Comparison of ENCODE assay signal across 10 cellular contexts in the genomic region with DNA sequence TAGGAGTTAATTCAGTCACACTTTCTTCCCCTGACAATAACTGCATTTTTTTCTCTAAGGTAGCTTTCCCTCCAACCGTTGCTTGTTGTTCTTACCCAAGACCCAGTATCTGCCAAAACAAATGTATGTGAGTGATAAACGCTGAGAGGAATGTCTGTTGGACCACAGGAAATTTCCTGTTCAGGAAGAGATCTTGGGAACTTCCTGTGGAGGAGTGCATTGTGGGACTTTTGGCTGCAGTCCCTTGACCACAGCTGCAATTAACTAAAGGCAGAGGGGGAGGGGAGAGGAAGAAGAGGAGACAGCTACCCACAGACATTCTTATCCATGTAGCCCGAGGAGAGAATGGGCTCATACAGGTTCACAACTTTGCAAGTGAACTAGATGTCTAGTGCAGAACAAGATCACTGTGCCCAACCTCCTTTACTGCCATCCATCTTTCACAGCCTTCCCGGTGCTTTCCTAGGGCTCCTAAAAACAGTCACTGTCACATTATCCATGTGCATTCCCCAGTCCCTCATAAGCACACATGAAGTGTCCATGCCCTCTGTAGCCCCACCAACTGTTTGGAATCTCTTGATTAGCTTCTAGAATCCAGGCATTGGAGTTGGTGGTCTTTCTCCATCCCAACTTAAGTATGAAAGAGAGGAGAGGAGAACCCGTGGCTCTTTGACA.
DNase-seq lines count a peak whose midpoint lies in the region; ATAC-seq and TF ChIP-seq lines count a peak whose summit lies in the region.
"Had no signal": no experiment of that assay in that cellular context is flagged by ENCODE, and none has a peak within 500 bp of the region (broad histone marks: within the 10 kb centered on the region; RNA-seq: fewer than 3 reads in every experiment).

No MANE protein-coding gene starts in this region.

- TF ChIP-seq CTCF in lower lobe of right lung (IDR thresholded peaks at IDR 0.05) (no peak), thyroid gland (IDR thresholded peaks at IDR 0.05) (no peak)

- H3K36me3 ChIP-seq in CD4-positive, alpha-beta memory T cell (ENCODE audit: insufficient read depth, low read length) = no peaks in the 10 kb centered on the region
- H3K36me3 ChIP-seq in adipocyte (ENCODE audit: control insufficient read depth, insufficient read depth, low read length, severe bottlenecking) (no peaks in the 10 kb centered on the region), lower lobe of right lung (no peaks in the 10 kb centered on the region), thyroid gland (no peaks in the 10 kb centered on the region)

- no peak overlapping the region for H3K27ac ChIP-seq in CD4-positive, alpha-beta memory T cell (ENCODE audit: low read depth, low read length)
- H3K27ac ChIP-seq in lower lobe of right lung (peak overlapping the region; percentile 8), thyroid gland (no peak overlapping the region)

- peak in 1 of 2 donors; percentile 16 for ATAC-seq in lower lobe of right lung
- no peak for ATAC-seq in GM21360 (IDR thresholded peaks at IDR 0.05; ENCODE audit: unreplicated experiment)
- ATAC-seq in HG03175 (IDR thresholded peaks at IDR 0.05; ENCODE audit: unreplicated experiment) = no peak
- ATAC-seq: psoas muscle had no signal

- peaks cover 51 to 74% (median 57%) of the 10 kb centered on the region in 4 donors for H3K4me1 Mint-ChIP-seq in CD4-positive, alpha-beta memory T cell

- no peak overlapping the region for H3K9ac ChIP-seq in adipocyte (ENCODE audit: low read length)

- peak overlapping the region in 6 of 8 donors; percentile 13 to 70 (median 37) for H3K4me3 Mint-ChIP-seq in CD4-positive, alpha-beta memory T cell

- CTCF ChIA-PET in CD4-positive, alpha-beta memory T cell (lab: Charles Lee; ENCODE audit: partially characterized antibody) = no interaction called here

- no peak for TF ChIP-seq POLR2A in thyroid gland (IDR thresholded peaks at IDR 0.05)

- no peak for DNase-seq in CD4-positive, alpha-beta memory T cell
- DNase-seq in LoVo (ENCODE audit: low spot score) (peak; percentile 25), adipocyte (ENCODE audit: low read depth) (peak; percentile 48), lower lobe of right lung (no peak), thyroid gland (no peak)
- no peak for DNase-seq in activated CD4-positive, alpha-beta T cell treated with anti-CD3 and anti-CD28 coated beads, Interleukin-2, amount 50 U/mL, for 1 hour
- DNase-seq: MM.1S, psoas muscle had no signal

- intact Hi-C loops in CD4-positive, alpha-beta memory T cell (cut with micrococcal nuclease) = no loop called here
- intact Hi-C loops in lower lobe of right lung (cut with DNase I) = no loop called here
- intact Hi-C loops in thyroid gland (cut with DNase I) = no loop called here

- no peaks in the 10 kb centered on the region for H3K27me3 ChIP-seq in CD4-positive, alpha-beta memory T cell (ENCODE audit: insufficient read depth, low read length)
- H3K27me3 ChIP-seq in adipocyte (replicated peaks; ENCODE audit: control insufficient read depth, insufficient read depth, low read length) (no peaks in the 10 kb centered on the region), lower lobe of right lung (ENCODE audit: low read depth) (no peaks in the 10 kb centered on the region), thyroid gland (no peaks in the 10 kb centered on the region)

- peaks cover 2 to 8% of the 10 kb centered on the region in 2 donors for H3K36me3 Mint-ChIP-seq in CD4-positive, alpha-beta memory T cell

- no peaks in the 10 kb centered on the region for H3K9me3 Mint-ChIP-seq in CD4-positive, alpha-beta memory T cell

- peak overlapping the region in 5 of 7 donors; percentile 31 to 62 (median 44) for H3K27ac Mint-ChIP-seq in CD4-positive, alpha-beta memory T cell

- no peak overlapping the region for H3K4me3 ChIP-seq in CD4-positive, alpha-beta memory T cell (ENCODE audit: low read length in 2 of 2)
- H3K4me3 ChIP-seq in adipocyte (ENCODE audit: low read length) (no peak overlapping the region), lower lobe of right lung (no peak overlapping the region), thyroid gland (replicated peaks in 1 of 3) (no peak overlapping the region)
- H3K4me3 ChIP-seq: psoas muscle had no signal

- H3K27me3 Mint-ChIP-seq in CD4-positive, alpha-beta memory T cell = no peaks in the 10 kb centered on the region

- H3K9me3 ChIP-seq in CD4-positive, alpha-beta memory T cell (ENCODE audit: control insufficient read depth in 1 of 2, low read length in 2 of 2) = no peaks in the 10 kb centered on the region
- H3K9me3 ChIP-seq in adipocyte (ENCODE audit: control insufficient read depth, low read length) (no peaks in the 10 kb centered on the region), lower lobe of right lung (no peaks in the 10 kb centered on the region), thyroid gland (no peaks in the 10 kb centered on the region)
- H3K9me3 ChIP-seq: psoas muscle had no signal

- POLR2A ChIA-PET in CD4-positive, alpha-beta memory T cell (lab: Charles Lee; ENCODE audit: partially characterized antibody) = interaction anchor here (1.1 kb wide), 1 partner anchor 9 kb away, joined by 3 read pairs; no protein-coding TSS in a partner anchor

- peaks cover 34% of the 10 kb centered on the region for H3K4me1 ChIP-seq in CD4-positive, alpha-beta memory T cell (ENCODE audit: insufficient read depth, low read length)
- H3K4me1 ChIP-seq in adipocyte (ENCODE audit: control insufficient read depth, insufficient read depth, low read length) (no peaks in the 10 kb centered on the region), lower lobe of right lung (peaks cover 53% of the 10 kb centered on the region), thyroid gland (peaks cover 9 to 29% of the 10 kb centered on the region in 2 donors)

- WGBS in thyroid gland, 2 donors = 54 to 66% methylated on average over 5 of the region's 5 CpGs

Comparison
In these comparisons a context has a peak if more than half of its experiments do, and no peak if none do; other contexts are left out.
1. DNase-seq: peak in LoVo (single experiment) and adipocyte (single experiment); none in CD4-positive, alpha-beta memory T cell (0 of 5), lower lobe of right lung (single experiment), activated CD4-positive, alpha-beta T cell treated with anti-CD3 and anti-CD28 coated beads, Interleukin-2, amount 50 U/mL, for 1 hour (single experiment) and thyroid gland (0 of 2).